Comparison of ENCODE assay signal across 19 cellular contexts in the genomic region with DNA sequence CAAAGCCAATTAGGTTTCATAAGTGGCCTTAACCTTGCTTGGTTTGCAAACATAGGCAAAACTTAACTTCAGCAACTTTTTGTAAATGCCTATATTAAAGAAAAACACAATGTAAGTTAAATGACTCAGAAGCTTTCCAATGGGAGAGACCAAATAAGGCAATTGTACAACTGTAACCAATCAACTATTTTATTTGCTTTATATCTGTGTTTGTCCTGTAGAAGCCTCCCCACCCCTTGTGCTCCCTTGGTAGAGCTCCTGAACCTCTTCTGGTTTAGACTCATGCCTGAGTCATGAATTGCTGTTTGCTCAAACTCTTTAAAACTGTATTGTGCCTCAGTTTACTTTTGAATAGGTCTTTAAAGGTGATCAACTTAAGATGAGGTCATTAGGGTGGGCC. TPM values are rescaled to one million over a fixed set of nuclear protein-coding genes. Genes with fewer than 3 reads are reported as not detected.
DNase-seq lines count a peak whose midpoint lies in the region; ATAC-seq and TF ChIP-seq lines count a peak whose summit lies in the region.
"Had no signal": no experiment of that assay in that cellular context is flagged by ENCODE, and none has a peak within 500 bp of the region (broad histone marks: within the 10 kb centered on the region; RNA-seq: fewer than 3 reads in every experiment).

No MANE protein-coding gene starts in this region.

- H3K4me3 ChIP-seq in adipocyte (ENCODE audit: low read length) (no peak overlapping the region), fibroblast of the aortic adventitia (ENCODE audit: low read depth, low read length) (no peak overlapping the region)
- H3K4me3 ChIP-seq: gastrocnemius medialis, testis had no signal

- peaks cover 15% of the 10 kb centered on the region for H3K4me1 Mint-ChIP-seq in osteocyte (ENCODE audit: unreplicated experiment)
- no peaks in the 10 kb centered on the region for H3K4me1 Mint-ChIP-seq in activated T-cell treated with anti-CD3 and anti-CD28 coated beads, Interleukin-2, amount 50 U/mL, for 72 hours (ENCODE audit: low read depth)
- no peaks in the 10 kb centered on the region for H3K4me1 Mint-ChIP-seq in activated naive CD4-positive, alpha-beta T cell treated with anti-CD3 and anti-CD28 coated beads, Interleukin-2, amount 10 ng/mL, durations not matched to agents 7 days and 5 days

- DNase-seq in GM03348 (ENCODE audit: low spot score): peak; percentile 53
- peak; percentile 61 for DNase-seq in adipocyte (ENCODE audit: low read depth)
- DNase-seq in fibroblast of the aortic adventitia (ENCODE audit: low read depth): peak; percentile 66
- no peak for DNase-seq in osteocyte (ENCODE audit: extremely low spot score, unreplicated experiment)
- DNase-seq in activated T-cell treated with anti-CD3 and anti-CD28 coated beads, Interleukin-2, amount 50 U/mL, for 72 hours: no peak
- no peak for DNase-seq in activated naive CD4-positive, alpha-beta T cell treated with anti-CD3 and anti-CD28 coated beads, Interleukin-2, amount 10 ng/mL, durations not matched to agents 7 days and 5 days
- DNase-seq in H4 (ENCODE audit: low spot score): no peak
- DNase-seq: activated effector memory CD4-positive, alpha-beta T cell treated with Interleukin-2 at 50 U/mL for 16 hours; dermis blood vessel endothelial cell; gastrocnemius medialis; NCI-H1048; nephron progenitor cell; RPMI8226; stimulated activated CD4-positive, alpha-beta T cell treated with anti-CD3 and anti-CD28 coated beads, Interleukin-1b, Interleukin-23, amount 100 ng/mL, for 48 hours; T-helper 1 cell; testis had no signal

- no peaks in the 10 kb centered on the region for H3K27me3 Mint-ChIP-seq in osteocyte (ENCODE audit: unreplicated experiment)
- no peaks in the 10 kb centered on the region for H3K27me3 Mint-ChIP-seq in activated T-cell treated with anti-CD3 and anti-CD28 coated beads, Interleukin-2, amount 50 U/mL, for 72 hours (ENCODE audit: low read depth)
- no peaks in the 10 kb centered on the region for H3K27me3 Mint-ChIP-seq in activated naive CD4-positive, alpha-beta T cell treated with anti-CD3 and anti-CD28 coated beads, Interleukin-2, amount 10 ng/mL, durations not matched to agents 7 days and 5 days

- no peaks in the 10 kb centered on the region for H3K27me3 ChIP-seq in adipocyte (replicated peaks; ENCODE audit: control insufficient read depth, insufficient read depth, low read length)
- H3K27me3 ChIP-seq: gastrocnemius medialis, testis had no signal

- CTCF ChIA-PET in activated naive CD4-positive, alpha-beta T cell treated with anti-CD3 and anti-CD28 coated beads, Interleukin-2, amount 10 ng/mL, durations not matched to agents 7 days and 5 days (lab: Charles Lee): no interaction called here

- H3K4me1 ChIP-seq in adipocyte (ENCODE audit: control insufficient read depth, insufficient read depth, low read length): peaks cover 33% of the 10 kb centered on the region

- H3K9ac ChIP-seq in adipocyte (ENCODE audit: low read length): no peak overlapping the region

- H3K27ac Mint-ChIP-seq in osteocyte (ENCODE audit: unreplicated experiment): peak overlapping the region; percentile 29
- no peak overlapping the region for H3K27ac Mint-ChIP-seq in activated T-cell treated with anti-CD3 and anti-CD28 coated beads, Interleukin-2, amount 50 U/mL, for 72 hours
- no peak overlapping the region for H3K27ac Mint-ChIP-seq in activated naive CD4-positive, alpha-beta T cell treated with anti-CD3 and anti-CD28 coated beads, Interleukin-2, amount 10 ng/mL, durations not matched to agents 7 days and 5 days
- H3K27ac Mint-ChIP-seq: nephron progenitor cell, WTC11 had no signal

- TF ChIP-seq CTCF in fibroblast of the aortic adventitia (IDR thresholded peaks at IDR 0.05; ENCODE audit: insufficient read depth, low read length): no peak
- no peak for TF ChIP-seq CTCF in osteocyte (IDR thresholded peaks at IDR 0.05)

- no peaks in the 10 kb centered on the region for H3K9me3 Mint-ChIP-seq in osteocyte (ENCODE audit: unreplicated experiment)
- no peaks in the 10 kb centered on the region for H3K9me3 Mint-ChIP-seq in activated T-cell treated with anti-CD3 and anti-CD28 coated beads, Interleukin-2, amount 50 U/mL, for 72 hours
- no peaks in the 10 kb centered on the region for H3K9me3 Mint-ChIP-seq in activated naive CD4-positive, alpha-beta T cell treated with anti-CD3 and anti-CD28 coated beads, Interleukin-2, amount 10 ng/mL, durations not matched to agents 7 days and 5 days
- H3K9me3 Mint-ChIP-seq: CD14-positive monocyte, nephron progenitor cell, WTC11 had no signal

- H3K4me3 Mint-ChIP-seq in osteocyte (ENCODE audit: unreplicated experiment): no peak overlapping the region
- no peak overlapping the region for H3K4me3 Mint-ChIP-seq in activated T-cell treated with anti-CD3 and anti-CD28 coated beads, Interleukin-2, amount 50 U/mL, for 72 hours
- no peak overlapping the region for H3K4me3 Mint-ChIP-seq in activated naive CD4-positive, alpha-beta T cell treated with anti-CD3 and anti-CD28 coated beads, Interleukin-2, amount 10 ng/mL, durations not matched to agents 7 days and 5 days
- H3K4me3 Mint-ChIP-seq: CD14-positive monocyte, nephron progenitor cell, WTC11 had no signal

- no peaks in the 10 kb centered on the region for H3K9me3 ChIP-seq in adipocyte (ENCODE audit: control insufficient read depth, low read length)
- H3K9me3 ChIP-seq: gastrocnemius medialis, testis had no signal

- no peaks in the 10 kb centered on the region for H3K36me3 ChIP-seq in adipocyte (ENCODE audit: control insufficient read depth, insufficient read depth, low read length, severe bottlenecking)
- H3K36me3 ChIP-seq: gastrocnemius medialis had no signal

- ATAC-seq in activated T-cell treated with anti-CD3 and anti-CD28 coated beads, Interleukin-2, amount 50 U/mL, for 72 hours (replicated peaks in 1 of 2): no peak
- ATAC-seq in HG02610 (IDR thresholded peaks at IDR 0.05; ENCODE audit: unreplicated experiment): no peak
- ATAC-seq: gastrocnemius medialis, WTC11 had no signal

- peaks cover 2% of the 10 kb centered on the region for H3K36me3 Mint-ChIP-seq in osteocyte (ENCODE audit: unreplicated experiment)
- H3K36me3 Mint-ChIP-seq in activated T-cell treated with anti-CD3 and anti-CD28 coated beads, Interleukin-2, amount 50 U/mL, for 72 hours (ENCODE audit: insufficient read depth in 2 of 2): no peaks in the 10 kb centered on the region
- peaks cover 4% of the 10 kb centered on the region for H3K36me3 Mint-ChIP-seq in activated naive CD4-positive, alpha-beta T cell treated with anti-CD3 and anti-CD28 coated beads, Interleukin-2, amount 10 ng/mL, durations not matched to agents 7 days and 5 days

RNA-seq across cellular contexts. Expression of a gene that starts 3.0 kb away (rescaled TPM):
- total RNA-seq in fibroblast of the aortic adventitia (ENCODE audit: low replicate concordance) (1.9 and 8.3 TPM in 2 replicates), osteocyte (3.3 and 4.8 TPM in 2 replicates)
- 1 to 10 TPM; 2.8 to 5.1 TPM for total RNA-seq in activated T-cell treated with anti-CD3 and anti-CD28 coated beads, Interleukin-2, amount 50 U/mL, for 72 hours
- 0.17 and 0.76 TPM in 2 replicates for total RNA-seq in H4 (2014; rRNA removed; shearing (Covaris generic))

RNA-seq across cellular contexts. Expression of a gene that starts 38.1 kb away (rescaled TPM):
- total RNA-seq in fibroblast of the aortic adventitia (ENCODE audit: low replicate concordance) (10.7 and 19.1 TPM in 2 replicates), osteocyte (12.8 and 13.0 TPM in 2 replicates)
- total RNA-seq in activated T-cell treated with anti-CD3 and anti-CD28 coated beads, Interleukin-2, amount 50 U/mL, for 72 hours: 1 to 10 TPM; 5.5 to 6.7 TPM
- total RNA-seq in H4 (2014; rRNA removed; shearing (Covaris generic)): 11.8 and 21.2 TPM in 2 replicates

Comparison
In these comparisons a context has a peak if more than half of its experiments do, and no peak if none do; other contexts are left out.
1. DNase-seq: peak in GM03348 (single experiment), adipocyte (single experiment) and fibroblast of the aortic adventitia (single experiment); none in osteocyte (single experiment), activated T-cell treated with anti-CD3 and anti-CD28 coated beads, Interleukin-2, amount 50 U/mL, for 72 hours (0 of 2), activated naive CD4-positive, alpha-beta T cell treated with anti-CD3 and anti-CD28 coated beads, Interleukin-2, amount 10 ng/mL, durations not matched to agents 7 days and 5 days (single experiment) and H4 (single experiment).